Comparison of ENCODE assay signal across 14 cellular contexts in the genomic region with DNA sequence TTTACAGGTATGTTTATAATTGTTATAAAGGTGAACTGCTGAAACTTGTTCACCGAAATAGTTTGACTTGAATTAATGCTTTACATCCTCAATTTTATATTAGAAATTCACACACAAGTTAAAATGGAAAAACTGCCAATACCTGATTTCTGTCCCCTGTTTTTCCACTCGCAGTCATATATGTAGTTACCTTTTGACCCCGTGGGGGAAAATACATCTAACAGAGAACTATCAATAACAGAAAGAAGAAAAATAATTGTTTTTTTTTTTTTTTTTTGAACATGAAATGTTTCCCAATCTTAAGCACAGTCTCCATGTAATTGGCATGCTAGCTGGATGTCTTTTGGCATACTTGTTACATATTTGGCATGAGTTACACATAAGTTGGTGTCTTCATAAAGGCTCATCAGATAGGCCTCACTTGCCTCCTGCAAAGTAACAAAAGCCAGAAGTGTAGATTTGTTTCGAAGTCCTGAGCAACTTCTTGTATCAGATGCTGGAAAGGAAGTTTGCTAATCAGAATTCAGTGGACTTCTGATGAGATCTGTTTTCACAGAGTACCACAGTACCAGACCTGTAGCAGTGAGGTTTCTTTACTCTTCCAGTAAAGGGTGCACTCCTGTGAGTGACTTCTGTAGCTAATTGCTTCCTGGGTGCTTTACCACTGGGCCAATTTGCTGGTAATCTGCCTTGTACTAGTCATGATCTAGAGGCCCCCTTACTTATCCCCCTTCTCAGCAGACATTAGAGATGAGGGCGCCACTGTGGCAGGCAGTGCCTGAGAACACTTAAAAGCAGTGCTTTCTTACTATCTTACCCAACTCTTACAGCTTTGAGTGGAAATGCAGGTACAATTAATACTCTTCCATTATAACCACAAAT. TPM values are rescaled to one million over a fixed set of nuclear protein-coding genes. Genes with fewer than 3 reads are reported as not detected.
DNase-seq lines count a peak whose midpoint lies in the region; ATAC-seq and TF ChIP-seq lines count a peak whose summit lies in the region.
"Had no signal": no experiment of that assay in that cellular context is flagged by ENCODE, and none has a peak within 500 bp of the region (broad histone marks: within the 10 kb centered on the region; RNA-seq: fewer than 3 reads in every experiment).

No MANE protein-coding gene starts in this region.

- POLR2A ChIA-PET in CD8-positive, alpha-beta T cell (lab: Charles Lee): interaction anchor here (0.6 to 1.5 kb wide), 3 partner anchors 37 to 71 kb away, joined by 3 read pairs; no protein-coding TSS in a partner anchor

- H3K9me3 Mint-ChIP-seq in CD8-positive, alpha-beta T cell: no peaks in the 10 kb centered on the region
- H3K9me3 Mint-ChIP-seq in activated T-helper 2 cell treated with anti-CD3 and anti-CD28 coated beads, Interferon-gamma antibody, Interleukin-2, Interleukin-4, amounts not matched to agents 10 μg/mL and 5 μg/mL and 100 μg/mL, durations not matched to agents 14 hours and 24 hours and 36 hours: no peaks in the 10 kb centered on the region

- H3K27ac Mint-ChIP-seq in CD8-positive, alpha-beta T cell: peak overlapping the region; percentile 76
- peak overlapping the region; percentile 68 for H3K27ac Mint-ChIP-seq in activated T-helper 2 cell treated with anti-CD3 and anti-CD28 coated beads, Interferon-gamma antibody, Interleukin-2, Interleukin-4, amounts not matched to agents 10 μg/mL and 5 μg/mL and 100 μg/mL, durations not matched to agents 14 hours and 24 hours and 36 hours

- H3K4me1 Mint-ChIP-seq in CD8-positive, alpha-beta T cell (ENCODE audit: low read depth): peaks cover 42% of the 10 kb centered on the region
- peaks cover 7% of the 10 kb centered on the region for H3K4me1 Mint-ChIP-seq in activated T-helper 2 cell treated with anti-CD3 and anti-CD28 coated beads, Interferon-gamma antibody, Interleukin-2, Interleukin-4, amounts not matched to agents 10 μg/mL and 5 μg/mL and 100 μg/mL, durations not matched to agents 14 hours and 24 hours and 36 hours (ENCODE audit: low read depth)

- TF ChIP-seq POLR2A in transverse colon (IDR thresholded peaks at IDR 0.05): no peak

- no peak for DNase-seq in CD8-positive, alpha-beta T cell
- DNase-seq in GM13977 (ENCODE audit: low spot score): peak; percentile 20
- DNase-seq in activated T-helper 2 cell treated with anti-CD3 and anti-CD28 coated beads, Interferon-gamma antibody, Interleukin-2, Interleukin-4, amounts not matched to agents 10 μg/mL and 5 μg/mL and 100 μg/mL, durations not matched to agents 14 hours and 24 hours and 36 hours (ENCODE audit: low spot score): no peak
- DNase-seq in nucleus accumbens (lab: John Stamatoyannopoulos, UW): no peak
- no peak for DNase-seq in CD1c-positive myeloid dendritic cell (ENCODE audit: extremely low spot score)
- DNase-seq in transverse colon: no peak
- DNase-seq: central memory CD4-positive, alpha-beta T cell; COR-L47; NCI-H1105 treated with DMSO at 0.1 percent for 48 hours; NCI-H510A treated with DMSO at 0.1 percent for 48 hours; T-helper 9 cell had no signal

- peaks cover 13% of the 10 kb centered on the region for H3K36me3 ChIP-seq in CD8-positive, alpha-beta T cell (ENCODE audit: insufficient read depth, low read length)
- H3K36me3 ChIP-seq in mesodermal cell (ENCODE audit: control insufficient read depth, insufficient read depth, low read length): peaks cover 74% of the 10 kb centered on the region
- peaks cover 0 to 20% (median 7%) of the 10 kb centered on the region in 4 donors for H3K36me3 ChIP-seq in transverse colon

- ATAC-seq in CD8-positive, alpha-beta T cell: peak; percentile 54

- CTCF ChIA-PET in CD8-positive, alpha-beta T cell (lab: Charles Lee): interaction anchor here (1.0 to 3.2 kb wide), 3 partner anchors 16 to 154 kb away, joined by 3 to 11 read pairs (median 3); no protein-coding TSS in a partner anchor

- H3K36me3 Mint-ChIP-seq in CD8-positive, alpha-beta T cell: peaks cover 56% of the 10 kb centered on the region
- H3K36me3 Mint-ChIP-seq in activated T-helper 2 cell treated with anti-CD3 and anti-CD28 coated beads, Interferon-gamma antibody, Interleukin-2, Interleukin-4, amounts not matched to agents 10 μg/mL and 5 μg/mL and 100 μg/mL, durations not matched to agents 14 hours and 24 hours and 36 hours (ENCODE audit: low read depth): peaks cover 50% of the 10 kb centered on the region

- H3K27me3 Mint-ChIP-seq in CD8-positive, alpha-beta T cell (ENCODE audit: low read depth): no peaks in the 10 kb centered on the region
- H3K27me3 Mint-ChIP-seq in activated T-helper 2 cell treated with anti-CD3 and anti-CD28 coated beads, Interferon-gamma antibody, Interleukin-2, Interleukin-4, amounts not matched to agents 10 μg/mL and 5 μg/mL and 100 μg/mL, durations not matched to agents 14 hours and 24 hours and 36 hours (ENCODE audit: low read depth): no peaks in the 10 kb centered on the region

- H3K4me1 ChIP-seq in CD8-positive, alpha-beta T cell (ENCODE audit: insufficient read depth, low read length): peaks cover 5% of the 10 kb centered on the region
- H3K4me1 ChIP-seq in mesodermal cell (ENCODE audit: control insufficient read depth, insufficient read depth, low read length, poor library complexity, severe bottlenecking) (no peaks in the 10 kb centered on the region), transverse colon (peaks cover 0 to 52% (median 14%) of the 10 kb centered on the region in 4 donors)

- no peak overlapping the region for H3K27ac ChIP-seq in CD8-positive, alpha-beta T cell (ENCODE audit: low read depth, low read length)
- H3K27ac ChIP-seq in mesodermal cell (ENCODE audit: low read depth, low read length, severe bottlenecking) (peak overlapping the region; percentile 16), transverse colon (no peak overlapping the region)
- H3K27ac ChIP-seq: epithelial cell of prostate, Peyer's patch had no signal

- H3K9me3 ChIP-seq in CD8-positive, alpha-beta T cell (ENCODE audit: low read length): no peaks in the 10 kb centered on the region
- H3K9me3 ChIP-seq in mesodermal cell (ENCODE audit: control insufficient read depth, low read length) (no peaks in the 10 kb centered on the region), transverse colon (no peaks in the 10 kb centered on the region)
- H3K9me3 ChIP-seq: Peyer's patch had no signal

- intact Hi-C loops in CD8-positive, alpha-beta T cell (cut with DNase I, micrococcal nuclease): loop anchor here (5.0 kb wide), 2 partner anchors 35 to 185 kb away; no protein-coding TSS in a partner anchor
- intact Hi-C loops in activated T-helper 2 cell treated with anti-CD3 and anti-CD28 coated beads, Interferon-gamma antibody, Interleukin-2, Interleukin-4, amounts not matched to agents 10 μg/mL and 5 μg/mL and 100 μg/mL, durations not matched to agents 14 hours and 24 hours and 36 hours (cut with micrococcal nuclease): loop anchor here (5.0 kb wide), 1 partner anchor 35 kb away; no protein-coding TSS in a partner anchor
- intact Hi-C loops in transverse colon (cut with DNase I; ENCODE audit: low total_unique reads): no loop called here

- H3K27me3 ChIP-seq in CD8-positive, alpha-beta T cell (ENCODE audit: insufficient read depth, low read length): no peaks in the 10 kb centered on the region
- no peaks in the 10 kb centered on the region for H3K27me3 ChIP-seq in transverse colon
- H3K27me3 ChIP-seq: Peyer's patch had no signal

- TF ChIP-seq CTCF in CD8-positive, alpha-beta T cell (IDR thresholded peaks at IDR 0.05): no peak
- TF ChIP-seq CTCF in GM13977 (IDR thresholded peaks at IDR 0.05; ENCODE audit: extremely low read depth, insufficient read depth, missing control alignments) (no peak), transverse colon (IDR thresholded peaks at IDR 0.05) (no peak)

- in situ Hi-C loops in GM13977 (cut with MboI; ENCODE audit: low pct_unique_long_range_greater_than_20kb, low sequenced_read_pairs, unreplicated experiment) (no loop called here), transverse colon (cut with MboI; ENCODE audit: low pct_ligation_motif_present in 1 of 4, low pct_unique_long_range_greater_than_20kb in 1 of 4, low sequenced_read_pairs in 3 of 4) (no loop called here)

- H3K4me3 Mint-ChIP-seq in CD8-positive, alpha-beta T cell: no peak overlapping the region
- H3K4me3 Mint-ChIP-seq in activated T-helper 2 cell treated with anti-CD3 and anti-CD28 coated beads, Interferon-gamma antibody, Interleukin-2, Interleukin-4, amounts not matched to agents 10 μg/mL and 5 μg/mL and 100 μg/mL, durations not matched to agents 14 hours and 24 hours and 36 hours (ENCODE audit: low read depth): no peak overlapping the region

- no peak for TF ChIP-seq EP300 in transverse colon (IDR thresholded peaks at IDR 0.05; ENCODE audit: low read depth)

- H3K4me3 ChIP-seq in CD8-positive, alpha-beta T cell (ENCODE audit: low read depth, low read length): no peak overlapping the region
- H3K4me3 ChIP-seq in mesodermal cell (ENCODE audit: extremely low read depth, insufficient read depth, low read length, poor library complexity, severe bottlenecking) (no peak overlapping the region), transverse colon (no peak overlapping the region)
- H3K4me3 ChIP-seq: Peyer's patch had no signal

- 100% methylated on average over 1 to 2 of the region's 5 CpGs for WGBS in mesodermal cell (ENCODE audit: insufficient coverage in 2 of 2), 2 experiments
- 68 to 85% methylated on average over 4 to 5 of the region's 5 CpGs for WGBS in transverse colon (ENCODE audit: low coverage in 1 of 2), 2 donors

RNA-seq across cellular contexts. Expression of a gene that starts 36.2 kb away (rescaled TPM):
- total RNA-seq in CD8-positive, alpha-beta T cell: 1 to 10 TPM; 4.1 to 4.7 TPM
- total RNA-seq in activated T-helper 2 cell treated with anti-CD3 and anti-CD28 coated beads, Interferon-gamma antibody, Interleukin-2, Interleukin-4, amounts not matched to agents 10 μg/mL and 5 μg/mL and 100 μg/mL, durations not matched to agents 14 hours and 24 hours and 36 hours: 1.3 and 2.9 TPM in 2 replicates
- 118 TPM for polyA plus RNA-seq in mesodermal cell (2013, experiment 1 of 2)
- polyA plus RNA-seq in mesodermal cell (2013, experiment 2 of 2): 93.8 TPM
- total RNA-seq in transverse colon: 10 to 100 TPM; 26.5 to 50.7 (median 36.2) TPM

RNA-seq across cellular contexts. Expression of a gene that starts 50.8 kb away (rescaled TPM):
- 100 to 1,000 TPM; 180 TPM for total RNA-seq in CD8-positive, alpha-beta T cell
- 249 and 262 TPM in 2 replicates for total RNA-seq in activated T-helper 2 cell treated with anti-CD3 and anti-CD28 coated beads, Interferon-gamma antibody, Interleukin-2, Interleukin-4, amounts not matched to agents 10 μg/mL and 5 μg/mL and 100 μg/mL, durations not matched to agents 14 hours and 24 hours and 36 hours
- 166 TPM for polyA plus RNA-seq in mesodermal cell (2013, experiment 1 of 2)
- polyA plus RNA-seq in mesodermal cell (2013, experiment 2 of 2): 179 TPM
- 100 to 1,000 TPM in 2 of 4 donors, 10 to 100 TPM in 2; 45.6 to 134 (median 80.8) TPM for total RNA-seq in transverse colon
